11 cellular contexts compared by ENCODE assay signal in genomic region chr11:2525941-2526807, GRCh38.
DNase-seq lines count a peak whose midpoint lies in the region; ATAC-seq, FAIRE-seq and TF ChIP-seq lines count a peak whose summit lies in the region.
"Had no signal": no experiment of that assay in that cellular context is flagged by ENCODE, and none has a peak within 500 bp of the region (broad histone marks: within the 10 kb centered on the region; RNA-seq: fewer than 3 reads in every experiment).

No MANE protein-coding gene starts in this region.

- no peaks in the 10 kb centered on the region for H3K27me3 Mint-ChIP-seq in activated T-cell treated with anti-CD3 and anti-CD28 coated beads, Interleukin-2, amount 50 U/mL, for 24 hours
- no peaks in the 10 kb centered on the region for H3K27me3 Mint-ChIP-seq in activated T-helper 17 cell treated with anti-CD3 and anti-CD28 coated beads, Interleukin-2, amount 50 U/mL, for 72 hours

- no peaks in the 10 kb centered on the region for H3K36me3 ChIP-seq in HepG2 (replicated peaks in 1 of 2; ENCODE audit: control insufficient read depth in 1 of 2, insufficient read depth in 2 of 2, low read length in 2 of 2)
- H3K36me3 ChIP-seq in tibial artery, result no peaks in the 10 kb centered on the region
- H3K36me3 ChIP-seq: gastroesophageal sphincter had no signal

- intact Hi-C loops in HepG2 (cut with micrococcal nuclease; ENCODE audit: unreplicated experiment) (no loop called here), tibial artery (cut with DNase I; ENCODE audit: low total_unique reads) (no loop called here)

- peak overlapping the region; percentile 80 for H3K27ac Mint-ChIP-seq in activated T-cell treated with anti-CD3 and anti-CD28 coated beads, Interleukin-2, amount 50 U/mL, for 24 hours
- H3K27ac Mint-ChIP-seq in activated T-helper 17 cell treated with anti-CD3 and anti-CD28 coated beads, Interleukin-2, amount 50 U/mL, for 72 hours, result peak overlapping the region; percentile 84

- TF ChIP-seq CTCF in HepG2 (CRISPR knock-in tag; IDR thresholded peaks at IDR 0.05), result no peak
- TF ChIP-seq CTCF in tibial artery (IDR thresholded peaks at IDR 0.05), result no peak

- ATAC-seq in activated T-helper 17 cell treated with anti-CD3 and anti-CD28 coated beads, Interleukin-2, amount 50 U/mL, for 72 hours (replicated peaks), result no peak
- ATAC-seq in HepG2 (no peak), HG02588 (IDR thresholded peaks at IDR 0.05; ENCODE audit: unreplicated experiment) (no peak)
- ATAC-seq: gastroesophageal sphincter had no signal

- no peak for FAIRE-seq in HepG2 (lab: Jason Lieb, UNC)
- FAIRE-seq in H54 (lab: Jason Lieb, UNC), result no peak
- FAIRE-seq: bronchial epithelial cell had no signal

- H3K4me3 ChIP-seq in HepG2 (replicated peaks in 1 of 3; ENCODE audit: insufficient read depth in 1 of 3, low read depth in 2 of 3, low read length in 3 of 3) (peak overlapping the region in 1 of 3 experiments; percentile 48; a peak in 1 of 6 replicates), tibial artery (no peak overlapping the region)
- H3K4me3 ChIP-seq: gastroesophageal sphincter had no signal

- no peaks in the 10 kb centered on the region for H3K79me2 ChIP-seq in HepG2 (ENCODE audit: insufficient read depth, low read length)

- H3K27me3 ChIP-seq in HepG2 (ENCODE audit: control insufficient read depth in 1 of 2, insufficient read depth in 2 of 2, low read length in 2 of 2) (peaks cover 24 to 88% of the 10 kb centered on the region in 2 experiments), tibial artery (peaks cover 0 to 77% of the 10 kb centered on the region in 2 donors)

- no peak overlapping the region for H3K4me3 Mint-ChIP-seq in activated T-cell treated with anti-CD3 and anti-CD28 coated beads, Interleukin-2, amount 50 U/mL, for 24 hours
- H3K4me3 Mint-ChIP-seq in activated T-helper 17 cell treated with anti-CD3 and anti-CD28 coated beads, Interleukin-2, amount 50 U/mL, for 72 hours, result peak overlapping the region; percentile 55

- H3K4me1 Mint-ChIP-seq in activated T-cell treated with anti-CD3 and anti-CD28 coated beads, Interleukin-2, amount 50 U/mL, for 24 hours (ENCODE audit: low read depth), result peaks cover 30% of the 10 kb centered on the region
- H3K4me1 Mint-ChIP-seq in activated T-helper 17 cell treated with anti-CD3 and anti-CD28 coated beads, Interleukin-2, amount 50 U/mL, for 72 hours, result no peaks in the 10 kb centered on the region

- in situ Hi-C loops in HepG2 (cut with HindIII; ENCODE audit: extremely low pct_ligation_motif_present, low pct_unique_long_range_greater_than_20kb), result loop anchor here (5.0 to 10.0 kb wide), 2 partner anchors 214 to 331 kb away; no protein-coding TSS in a partner anchor

- H3K9ac ChIP-seq in HepG2 (ENCODE audit: insufficient read depth, low read depth, low read length), result no peak overlapping the region

- H3K27ac ChIP-seq in HepG2 (ENCODE audit: extremely low read length, insufficient read depth, low read length), result no peak overlapping the region
- H3K27ac ChIP-seq in tibial artery, result no peak overlapping the region

- TF ChIP-seq EP300 in HepG2 (IDR thresholded peaks at IDR 0.05; ENCODE audit: low read depth in 2 of 2, low read length in 2 of 2) (no peak), HepG2 (CRISPR knock-in tag; IDR thresholded peaks at IDR 0.05; ENCODE audit: borderline replicate concordance) (no peak)

- no peak overlapping the region for H2AFZ ChIP-seq in HepG2 (ENCODE audit: low read length)

- TF ChIP-seq POLR2A in HepG2 (IDR thresholded peaks at IDR 0.05; ENCODE audit: insufficient read depth in 1 of 2, low read depth in 2 of 2, low read length in 2 of 2) (no peak), H54 (IDR thresholded peaks at IDR 0.05; ENCODE audit: low read depth, low read length) (no peak)

- H3K9me3 ChIP-seq in HepG2 (ENCODE audit: low read length), result no peaks in the 10 kb centered on the region
- H3K9me3 ChIP-seq in tibial artery, result no peaks in the 10 kb centered on the region
- H3K9me3 ChIP-seq: gastroesophageal sphincter had no signal

- CTCF ChIA-PET in HepG2 (lab: Yijun Ruan, JAX; ENCODE audit: low intra/inter-chr PET ratio, low total read pairs), result no interaction called here

- H3K4me1 ChIP-seq in HepG2 (ENCODE audit: insufficient read depth, low read length), result peaks cover 10% of the 10 kb centered on the region; the same call in 1 of the 2 replicates
- no peaks in the 10 kb centered on the region for H3K4me1 ChIP-seq in tibial artery
- H3K4me1 ChIP-seq: gastroesophageal sphincter had no signal

- no peak for TF ChIP-seq RAD21 in HepG2 (CRISPR knock-in tag; IDR thresholded peaks at IDR 0.05)

- no peaks in the 10 kb centered on the region for H3K36me3 Mint-ChIP-seq in activated T-cell treated with anti-CD3 and anti-CD28 coated beads, Interleukin-2, amount 50 U/mL, for 24 hours (ENCODE audit: low read depth)
- H3K36me3 Mint-ChIP-seq in activated T-helper 17 cell treated with anti-CD3 and anti-CD28 coated beads, Interleukin-2, amount 50 U/mL, for 72 hours (ENCODE audit: low read depth), result no peaks in the 10 kb centered on the region

- no peaks in the 10 kb centered on the region for H3K9me3 Mint-ChIP-seq in activated T-cell treated with anti-CD3 and anti-CD28 coated beads, Interleukin-2, amount 50 U/mL, for 24 hours
- H3K9me3 Mint-ChIP-seq in activated T-helper 17 cell treated with anti-CD3 and anti-CD28 coated beads, Interleukin-2, amount 50 U/mL, for 72 hours, result no peaks in the 10 kb centered on the region

- H3K4me2 ChIP-seq in HepG2 (ENCODE audit: low read depth, low read length), result 0 out of 2 replicates have a peak overlapping the region, but pooled peaks have one; percentile 57

- BruUV-seq in HepG2 (replicated peaks; lab: Mats Ljungman, UMichigan), result no TSS peak

- DNase-seq in activated T-cell treated with anti-CD3 and anti-CD28 coated beads, Interleukin-2, amount 50 U/mL, for 24 hours, result peak; percentile 24
- DNase-seq in activated T-cell treated with anti-CD3 and anti-CD28 coated beads, Interleukin-2, amount 50 U/mL, for 48 hours, result no peak
- DNase-seq in HepG2 (ENCODE audit: low spot score), result no peak
- DNase-seq in tibial artery, result peak; percentile 17 to 56
- DNase-seq in medulla oblongata (ENCODE audit: extremely low spot score), result no peak
- no peak for DNase-seq in H54 (ENCODE audit: insufficient read length, low spot score)
- DNase-seq: NK-92 treated with Interleukin-12 subunit alpha and Interleukin-12 subunit beta, amount 100 ng/mL, for 24 hours had no signal

- 13% methylated on average over 9 of the region's 15 CpGs for WGBS in HepG2 (ENCODE audit: low lambda C conversion rate)

- POLR2A ChIA-PET in HepG2 (lab: Yijun Ruan, JAX), result no interaction called here

- peaks cover 3% of the 10 kb centered on the region; the same call in 1 of the 2 replicates for H4K20me1 ChIP-seq in HepG2 (ENCODE audit: insufficient read depth, low read length)

TF ChIP-seq in HepG2, 621 proteins besides CTCF, POLR2A, EP300 and RAD21 (continues in another document):
- TF ChIP-seq ZBED4 (CRISPR knock-in tag; IDR thresholded peaks at IDR 0.05; ENCODE audit: borderline replicate concordance) (no peak), KDM6A (CRISPR knock-in tag; IDR thresholded peaks at IDR 0.05; ENCODE audit: low read depth) (no peak), ZNF574 (CRISPR knock-in tag; IDR thresholded peaks at IDR 0.05) (no peak)

Comparison
In these comparisons a context has a peak if more than half of its experiments do, and no peak if none do; other contexts are left out.
1. DNase-seq: peak in activated T-cell treated with anti-CD3 and anti-CD28 coated beads, Interleukin-2, amount 50 U/mL, for 24 hours (single experiment) and tibial artery (2 of 2); none in activated T-cell treated with anti-CD3 and anti-CD28 coated beads, Interleukin-2, amount 50 U/mL, for 48 hours (0 of 2), HepG2 (single experiment), medulla oblongata (single experiment) and H54 (single experiment).